Comparison of ENCODE assay signal across 21 cellular contexts in genomic region chrX:9651737-9652136, GRCh38.
"Had no signal": no experiment of that assay in that cellular context is flagged by ENCODE, and none has a peak within 500 bp of the region (broad histone marks: within the 10 kb centered on the region; RNA-seq: fewer than 3 reads in every experiment).

No MANE protein-coding gene starts in this region.

- H3K9me3 ChIP-seq: esophagus muscularis mucosa, gastroesophageal sphincter, left lung, psoas muscle, sigmoid colon, stomach had no signal

- DNase-seq: effector memory CD4-positive, alpha-beta T cell; foreskin fibroblast; glutamatergic neuron; islet precursor cell; left lung; mesenchymal stem cell; naive thymus-derived CD4-positive, alpha-beta T cell; nephron progenitor cell; psoas muscle; retina; sigmoid colon; stimulated activated CD4-positive, alpha-beta T cell treated with anti-CD3 and anti-CD28 coated beads, Interleukin-2, amount 100 ng/mL, for 24 hours; stimulated activated CD4-positive, alpha-beta T cell treated with anti-CD3 and anti-CD28 coated beads, Interleukin-4, amount 100 ng/mL, for 4 hours; stimulated activated naive CD4-positive, alpha-beta T cell; stomach had no signal

- H3K36me3 ChIP-seq: esophagus muscularis mucosa, gastroesophageal sphincter, left lung, sigmoid colon had no signal

- H3K27me3 ChIP-seq: esophagus muscularis mucosa, gastroesophageal sphincter, left lung, sigmoid colon, stomach had no signal

- H3K4me3 ChIP-seq: esophagus muscularis mucosa, gastroesophageal sphincter, left lung, lung, psoas muscle, sigmoid colon, skin epidermis, stomach had no signal

- ATAC-seq: gastroesophageal sphincter; left lung; naive thymus-derived CD4-positive, alpha-beta T cell; psoas muscle had no signal

- H3K27ac ChIP-seq: epithelial cell of prostate, left lung, parathyroid adenoma, psoas muscle, sigmoid colon, skin epidermis, stomach had no signal

- H3K4me1 ChIP-seq: left lung, parathyroid adenoma, psoas muscle had no signal
